In genomic region chr6:4192627-4193026, GRCh38 we compare ENCODE assay signal across 33 cellular contexts.
"Had no signal": no experiment of that assay in that cellular context is flagged by ENCODE, and none has a peak within 500 bp of the region (broad histone marks: within the 10 kb centered on the region; RNA-seq: fewer than 3 reads in every experiment).

No MANE protein-coding gene starts in this region.

- H3K27ac Mint-ChIP-seq: activated CD4-positive, alpha-beta memory T cell treated with anti-CD3 and anti-CD28 coated beads, Interleukin-2, amount 10 ng/mL, durations not matched to agents 7 days and 5 days; activated CD4-positive, alpha-beta T cell treated with anti-CD3 and anti-CD28 coated beads for 36 hours; activated CD4-positive, alpha-beta T cell treated with anti-CD3 and anti-CD28 coated beads, Interleukin-2, amount 10 ng/mL, durations not matched to agents 24 days and 14 days; activated naive CD8-positive, alpha-beta T cell; activated T-helper 17 cell treated with anti-CD3 and anti-CD28 coated beads, Interleukin-2, amount 50 U/mL, for 72 hours; effector memory CD8-positive, alpha-beta T cell had no signal

- H3K4me1 Mint-ChIP-seq: activated CD4-positive, alpha-beta memory T cell treated with anti-CD3 and anti-CD28 coated beads, Interleukin-2, amount 10 ng/mL, durations not matched to agents 7 days and 5 days; activated CD4-positive, alpha-beta T cell treated with anti-CD3 and anti-CD28 coated beads for 36 hours; activated CD4-positive, alpha-beta T cell treated with anti-CD3 and anti-CD28 coated beads, Interleukin-2, amount 10 ng/mL, durations not matched to agents 24 days and 14 days; activated T-helper 17 cell treated with anti-CD3 and anti-CD28 coated beads, Interleukin-2, amount 50 U/mL, for 72 hours had no signal

- H3K27me3 ChIP-seq: brain microvascular endothelial cell, esophagus squamous epithelium, gastroesophageal sphincter had no signal

- H3K36me3 ChIP-seq: brain microvascular endothelial cell, esophagus squamous epithelium, gastroesophageal sphincter had no signal

- ATAC-seq: activated CD4-positive, alpha-beta T cell treated with anti-CD3 and anti-CD28 coated beads for 36 hours; activated T-cell treated with anti-CD3 and anti-CD28 coated beads, Interleukin-2, amount 50 U/mL, for 4 hours; activated T-helper 17 cell treated with anti-CD3 and anti-CD28 coated beads, Interleukin-2, amount 50 U/mL, for 72 hours; effector memory CD8-positive, alpha-beta T cell; gastroesophageal sphincter had no signal

- H3K36me3 Mint-ChIP-seq: activated naive CD8-positive, alpha-beta T cell had no signal

- H3K27ac ChIP-seq: brain microvascular endothelial cell, epithelial cell of prostate, esophagus squamous epithelium, gastroesophageal sphincter had no signal

- H3K9me3 Mint-ChIP-seq: activated CD4-positive, alpha-beta memory T cell treated with anti-CD3 and anti-CD28 coated beads, Interleukin-2, amount 10 ng/mL, durations not matched to agents 7 days and 5 days; activated T-cell treated with anti-CD3 and anti-CD28 coated beads, Interleukin-2, amount 50 U/mL, for 4 hours; activated T-helper 17 cell treated with anti-CD3 and anti-CD28 coated beads, Interleukin-2, amount 50 U/mL, for 72 hours; effector memory CD8-positive, alpha-beta T cell had no signal

- H3K4me3 Mint-ChIP-seq: activated CD4-positive, alpha-beta memory T cell treated with anti-CD3 and anti-CD28 coated beads, Interleukin-2, amount 10 ng/mL, durations not matched to agents 7 days and 5 days; activated CD4-positive, alpha-beta T cell treated with anti-CD3 and anti-CD28 coated beads for 36 hours; activated CD4-positive, alpha-beta T cell treated with anti-CD3 and anti-CD28 coated beads, Interleukin-2, amount 10 ng/mL, durations not matched to agents 24 days and 14 days; activated naive CD8-positive, alpha-beta T cell; activated T-cell treated with anti-CD3 and anti-CD28 coated beads, Interleukin-2, amount 50 U/mL, for 4 hours; activated T-helper 17 cell treated with anti-CD3 and anti-CD28 coated beads, Interleukin-2, amount 50 U/mL, for 72 hours; effector memory CD8-positive, alpha-beta T cell had no signal

- H3K9me3 ChIP-seq: esophagus squamous epithelium, gastroesophageal sphincter had no signal

- H3K27me3 Mint-ChIP-seq: activated CD4-positive, alpha-beta T cell treated with anti-CD3 and anti-CD28 coated beads for 36 hours; activated naive CD8-positive, alpha-beta T cell had no signal

- H3K4me1 ChIP-seq: esophagus squamous epithelium, gastroesophageal sphincter had no signal

- H3K4me3 ChIP-seq: esophagus squamous epithelium, gastroesophageal sphincter had no signal

- DNase-seq: activated CD4-positive, alpha-beta memory T cell treated with anti-CD3 and anti-CD28 coated beads, Interleukin-2, amount 10 ng/mL, durations not matched to agents 7 days and 5 days; activated CD4-positive, alpha-beta T cell treated with anti-CD3 and anti-CD28 coated beads for 36 hours; activated CD4-positive, alpha-beta T cell treated with anti-CD3 and anti-CD28 coated beads, Interleukin-2, amount 10 ng/mL, durations not matched to agents 24 days and 14 days; activated CD4-positive, alpha-beta T cell treated with anti-CD3 and anti-CD28 coated beads, Interleukin-2, amount 50 U/mL, for 4 hours; activated CD4-positive, CD25-positive, alpha-beta regulatory T cell; activated CD4-positive, CD25-positive, alpha-beta regulatory T cell treated with anti-CD3 and anti-CD28 coated beads, Interleukin-2, amount 50 U/mL, for 72 hours; activated CD8-positive, alpha-beta memory T cell treated with anti-CD3 and anti-CD28 coated beads, Interleukin-2, amount 50 U/mL, for 48 hours; activated effector memory CD4-positive, alpha-beta T cell treated with Interleukin-2 at 50 U/mL for 16 hours; activated gamma-delta T cell treated with Interleukin-2 at 50 U/mL for 16 hours; activated naive CD4-positive, alpha-beta T cell treated with anti-CD3 and anti-CD28 coated beads, Interleukin-2, amount 50 U/mL, for 16 hours; activated naive CD4-positive, alpha-beta T cell treated with Interleukin-2 at 50 U/mL for 16 hours; activated T-cell treated with anti-CD3 and anti-CD28 coated beads for 4 hours; activated T-cell treated with anti-CD3 and anti-CD28 coated beads, Interleukin-2, amount 50 U/mL, for 4 hours; amniotic stem cell; anterior cingulate cortex; brain microvascular endothelial cell; caudate nucleus; cortex of kidney; dermis blood vessel endothelial cell; effector CD4-positive, alpha-beta T cell; effector memory CD8-positive, alpha-beta T cell; esophagus squamous epithelium; foreskin melanocyte; T-helper 1 cell; T1000 had no signal

- FAIRE-seq: astrocyte, bronchial epithelial cell, colon, endothelial cell of umbilical vein had no signal
